ENCODE assay signal across 8 cellular contexts in genomic region chr1:45206808-45207624, GRCh38. TPM values are rescaled to one million over a fixed set of nuclear protein-coding genes. Genes with fewer than 3 reads are reported as not detected.
A peak's percentile ranks its signal among the peaks of the same experiment; 100 is the strongest.
DNase-seq lines count a peak whose midpoint lies in the region; ATAC-seq and TF ChIP-seq lines count a peak whose summit lies in the region.

No MANE protein-coding gene starts in this region.

- no peak overlapping the region for H3K27ac ChIP-seq in SK-N-SH (ENCODE audit: low read depth in 2 of 2, low read length in 1 of 2)
- peak overlapping the region; percentile 84 for H3K27ac ChIP-seq in suprapubic skin

- no peak for TF ChIP-seq CTCF in SK-N-SH (IDR thresholded peaks at IDR 0.05)
- TF ChIP-seq CTCF in kidney epithelial cell (IDR thresholded peaks at IDR 0.05; ENCODE audit: insufficient read depth, low read length, poor library complexity, severe bottlenecking) = no peak
- no peak for TF ChIP-seq CTCF in suprapubic skin (IDR thresholded peaks at IDR 0.05)

- H4K20me1 ChIP-seq in SK-N-SH (ENCODE audit: insufficient read depth) = no peaks in the 10 kb centered on the region

- TF ChIP-seq EP300 in SK-N-SH (IDR thresholded peaks at IDR 0.05; ENCODE audit: borderline replicate concordance in 1 of 2, low read depth in 1 of 2, low read length in 1 of 2) (no peak), suprapubic skin (IDR thresholded peaks at IDR 0.05) (no peak)

- ATAC-seq in SK-N-SH treated with all-trans-retinoic acid at 6 μM for 48 hours = no peak; the same call in 2 of the 3 replicates
- ATAC-seq in activated naive CD4-positive, alpha-beta T cell treated with anti-CD3 and anti-CD28 coated beads, Interleukin-2, amount 50 U/mL, for 72 hours = no peak

- H3K4me3 ChIP-seq in SK-N-SH (ENCODE audit: low read depth in 2 of 2, low read length in 1 of 2) (peak overlapping the region; percentile 54 to 69), kidney epithelial cell (ENCODE audit: low read depth, low read length) (peak overlapping the region; percentile 53), suprapubic skin (peak overlapping the region; percentile 93)

- H3K9me2 ChIP-seq in SK-N-SH = no peaks in the 10 kb centered on the region

- H3K27ac Mint-ChIP-seq in activated naive CD4-positive, alpha-beta T cell treated with anti-CD3 and anti-CD28 coated beads, Interleukin-2, amount 50 U/mL, for 72 hours = peak overlapping the region; percentile 77 to 83

- H3K4me1 ChIP-seq in SK-N-SH (ENCODE audit: control insufficient read depth in 1 of 2, insufficient read depth in 2 of 2, low read depth in 1 of 2, low read length in 1 of 2) = peaks cover 0 to 3% of the 10 kb centered on the region in 2 experiments; a peak in 2 of 4 replicates
- H3K4me1 ChIP-seq in suprapubic skin = peaks cover 19% of the 10 kb centered on the region

- H3K9ac ChIP-seq in SK-N-SH = no peak overlapping the region

- H2AFZ ChIP-seq in SK-N-SH (ENCODE audit: low read depth) = peak overlapping the region; percentile 76; the same call in 1 of the 2 replicates

- POLR2A ChIA-PET in SK-N-SH (lab: Yijun Ruan, JAX) = interaction anchor here (0.6 to 1.3 kb wide), 3 partner anchors 121 to 189 kb away, joined by 3 to 4 read pairs (median 3); no protein-coding TSS in a partner anchor

- DNase-seq in SK-N-SH = no peak
- no peak for DNase-seq in activated naive CD4-positive, alpha-beta T cell treated with anti-CD3 and anti-CD28 coated beads, Interleukin-2, amount 50 U/mL, for 72 hours (ENCODE audit: low spot score in 2 of 2)
- DNase-seq in kidney epithelial cell (ENCODE audit: low read depth) = no peak
- DNase-seq in suprapubic skin (ENCODE audit: low spot score in 2 of 2) = no peak
- no peak for DNase-seq in stimulated activated CD4-positive, alpha-beta T cell treated with anti-CD3 and anti-CD28 coated beads, Interleukin-4, amount 100 ng/mL, for 1 hour
- DNase-seq in NCI-H748 treated with DMSO at 0.1 percent for 48 hours (lab: John Stamatoyannopoulos, UW) = no peak
- no peak for DNase-seq in ureter (ENCODE audit: low spot score)

- peak overlapping the region; percentile 83 for H3K4me2 ChIP-seq in SK-N-SH

- H3K9me3 ChIP-seq in SK-N-SH (no peaks in the 10 kb centered on the region), suprapubic skin (no peaks in the 10 kb centered on the region)

- TF ChIP-seq RAD21 in SK-N-SH (IDR thresholded peaks at IDR 0.05; ENCODE audit: low read length) = no peak

- H3K36me3 Mint-ChIP-seq in activated naive CD4-positive, alpha-beta T cell treated with anti-CD3 and anti-CD28 coated beads, Interleukin-2, amount 50 U/mL, for 72 hours = peaks cover 5 to 6% of the 10 kb centered on the region in 2 donors

- no peaks in the 10 kb centered on the region for H3K9me3 Mint-ChIP-seq in activated naive CD4-positive, alpha-beta T cell treated with anti-CD3 and anti-CD28 coated beads, Interleukin-2, amount 50 U/mL, for 72 hours

- H3K79me2 ChIP-seq in SK-N-SH (ENCODE audit: insufficient read depth) = no peaks in the 10 kb centered on the region

- 14% methylated on average over 18 of the region's 18 CpGs for WGBS in SK-N-SH (ENCODE audit: low lambda C conversion rate)
- WGBS in suprapubic skin = 10% methylated on average over 18 of the region's 18 CpGs

- H3K27me3 ChIP-seq in SK-N-SH (ENCODE audit: insufficient read depth) = peaks cover 42% of the 10 kb centered on the region; the same call in 1 of the 2 replicates
- peaks cover 12% of the 10 kb centered on the region for H3K27me3 ChIP-seq in kidney epithelial cell (ENCODE audit: control insufficient read depth, insufficient read depth, low read length)
- peaks cover 4% of the 10 kb centered on the region for H3K27me3 ChIP-seq in suprapubic skin

- no peak for TF ChIP-seq POLR2A in suprapubic skin (IDR thresholded peaks at IDR 0.05)

- CTCF ChIA-PET in SK-N-SH (lab: Yijun Ruan, JAX) = interaction anchor here (0.7 to 3.3 kb wide), 6 partner anchors 10 to 197 kb away, joined by 3 to 14 read pairs (median 3); no protein-coding TSS in a partner anchor

- H3F3A ChIP-seq in SK-N-SH (replicated peaks; ENCODE audit: insufficient read depth) = peaks cover 10% of the 10 kb centered on the region

- H3K36me3 ChIP-seq in SK-N-SH (replicated peaks in 1 of 2; ENCODE audit: control insufficient read depth in 1 of 2, insufficient read depth in 2 of 2, low read length in 1 of 2) (no peaks in the 10 kb centered on the region), kidney epithelial cell (ENCODE audit: control insufficient read depth, insufficient read depth, low read length) (no peaks in the 10 kb centered on the region), suprapubic skin (no peaks in the 10 kb centered on the region)

TF ChIP-seq in SK-N-SH, 30 proteins besides CTCF, POLR2A, EP300 and RAD21 (continues in another document):
- TF ChIP-seq, protein P1, sequence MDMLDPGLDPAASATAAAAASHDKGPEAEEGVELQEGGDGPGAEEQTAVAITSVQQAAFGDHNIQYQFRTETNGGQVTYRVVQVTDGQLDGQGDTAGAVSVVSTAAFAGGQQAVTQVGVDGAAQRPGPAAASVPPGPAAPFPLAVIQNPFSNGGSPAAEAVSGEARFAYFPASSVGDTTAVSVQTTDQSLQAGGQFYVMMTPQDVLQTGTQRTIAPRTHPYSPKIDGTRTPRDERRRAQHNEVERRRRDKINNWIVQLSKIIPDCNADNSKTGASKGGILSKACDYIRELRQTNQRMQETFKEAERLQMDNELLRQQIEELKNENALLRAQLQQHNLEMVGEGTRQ (IDR thresholded peaks at IDR 0.05; ENCODE audit: borderline replicate concordance, low read depth, low read length) = no peak
- TF ChIP-seq PBX3 (IDR thresholded peaks at IDR 0.05) (no peak), USF1 (IDR thresholded peaks at IDR 0.05; ENCODE audit: borderline replicate concordance, low read depth) (no peak), JUND (IDR thresholded peaks at IDR 0.05) (no peak), MEF2A (IDR thresholded peaks at IDR 0.05; ENCODE audit: borderline replicate concordance, low read depth) (no peak), SMC3 (IDR thresholded peaks at IDR 0.05; ENCODE audit: low read depth, low read length) (no peak), MXI1 (IDR thresholded peaks at IDR 0.05; ENCODE audit: low read depth, low read length) (peak; percentile 38; the same call in 1 of the 2 replicates)

TF ChIP-seq in SK-N-SH treated with all-trans-retinoic acid at 6 μM for 48 hours, 23 proteins besides CTCF, POLR2A, EP300 and RAD21 (continues in another document):
- no peak for TF ChIP-seq PATZ1 (CRISPR knock-in tag; IDR thresholded peaks at IDR 0.05; ENCODE audit: borderline replicate concordance)
- no peak for TF ChIP-seq ZNF565 (CRISPR knock-in tag; conservative IDR thresholded peaks at IDR 0.05; ENCODE audit: low read depth)
- no peak for TF ChIP-seq ISL1 (CRISPR knock-in tag; IDR thresholded peaks at IDR 0.05)
- no peak for TF ChIP-seq ARNTL (CRISPR knock-in tag; IDR thresholded peaks at IDR 0.05; ENCODE audit: borderline replicate concordance, low read depth)
- TF ChIP-seq ZFP30 (CRISPR knock-in tag; IDR thresholded peaks at IDR 0.05) = no peak
- no peak for TF ChIP-seq CSDC2 (CRISPR knock-in tag; IDR thresholded peaks at IDR 0.05)
- TF ChIP-seq CSRNP3 (CRISPR knock-in tag; IDR thresholded peaks at IDR 0.05) = no peak
- no peak for TF ChIP-seq ZNF70 (CRISPR knock-in tag; IDR thresholded peaks at IDR 0.05)
- TF ChIP-seq TCF4 (CRISPR knock-in tag; IDR thresholded peaks at IDR 0.05; ENCODE audit: borderline replicate concordance) = no peak
- no peak for TF ChIP-seq ESRRG (CRISPR knock-in tag; IDR thresholded peaks at IDR 0.05)

RNA-seq across cellular contexts. Expression of gene ZSWIM5, which starts 0.6 kb away (rescaled TPM):
- 0.07 and 0.21 TPM in 2 replicates for polyA plus RNA-seq in SK-N-SH (2012; rRNA removed)
- 0.14 and 0.28 TPM in 2 replicates for polyA plus RNA-seq in SK-N-SH (2012; cell fraction: cytosol; rRNA removed)
- 0.19 and 0.23 TPM in 2 replicates for polyA plus RNA-seq in SK-N-SH (2012; cell fraction: nucleus; rRNA removed)
- 1 to 10 TPM in 1 of 2 donors, under 1 TPM in 1; 0.05 to 2.9 TPM for total RNA-seq in activated naive CD4-positive, alpha-beta T cell treated with anti-CD3 and anti-CD28 coated beads, Interleukin-2, amount 50 U/mL, for 72 hours
- total RNA-seq in kidney epithelial cell = 0.62 and 0.84 TPM in 2 replicates
- 1 to 10 TPM; 1.9 to 3.5 (median 2.8) TPM for total RNA-seq in suprapubic skin
- 4.4 TPM for total RNA-seq in ureter
